ENCODE assay signal across 12 cellular contexts in genomic region chr1:205590777-205591513, GRCh38. TPM values are rescaled to one million over a fixed set of nuclear protein-coding genes. Genes with fewer than 3 reads are reported as not detected.
DNase-seq lines count a peak whose midpoint lies in the region; ATAC-seq, FAIRE-seq and TF ChIP-seq lines count a peak whose summit lies in the region.
"Had no signal": no experiment of that assay in that cellular context is flagged by ENCODE, and none has a peak within 500 bp of the region (broad histone marks: within the 10 kb centered on the region; RNA-seq: fewer than 3 reads in every experiment).

No MANE protein-coding gene starts in this region.

- no peak overlapping the region for H3K4me3 ChIP-seq in K562
- no peak overlapping the region for H3K4me3 ChIP-seq in sigmoid colon
- H3K4me3 ChIP-seq: lung had no signal

- H3K79me2 ChIP-seq in K562 (ENCODE audit: control insufficient read depth, insufficient read depth, low read length): no peaks in the 10 kb centered on the region

- peaks cover 0 to 3% of the 10 kb centered on the region in 2 experiments; a peak in 1 of 5 replicates for H3K27me3 ChIP-seq in K562 (ENCODE audit: control insufficient read depth in 2 of 2, insufficient read depth in 2 of 2, low read length in 2 of 2)
- H3K27me3 ChIP-seq in sigmoid colon: no peaks in the 10 kb centered on the region
- H3K27me3 ChIP-seq: esophagus muscularis mucosa had no signal

- H3K36me3 Mint-ChIP-seq in activated T-cell treated with anti-CD3 and anti-CD28 coated beads, Interleukin-2, amount 50 U/mL, for 4 hours (ENCODE audit: insufficient read depth): peaks cover 5% of the 10 kb centered on the region

- H3K9me3 Mint-ChIP-seq in activated T-cell treated with anti-CD3 and anti-CD28 coated beads, Interleukin-2, amount 50 U/mL, for 4 hours: no peaks in the 10 kb centered on the region
- H3K9me3 Mint-ChIP-seq: activated T-helper 1 cell treated with anti-CD3 and anti-CD28 coated beads, Interleukin-12 subunit alpha, Interleukin-12 subunit beta, Interleukin-2, Interleukin-4 antibody, amounts not matched to agents 30 ng/mL and 10 ng/mL and 1 ng/mL, durations not matched to agents 14 hours and 24 hours and 36 hours; neural crest cell had no signal

- ATAC-seq in activated T-cell treated with anti-CD3 and anti-CD28 coated beads, Interleukin-2, amount 50 U/mL, for 4 hours: no peak
- ATAC-seq in K562 (no peak), HG02571 (IDR thresholded peaks at IDR 0.05; ENCODE audit: unreplicated experiment) (no peak)

- no peak for TF ChIP-seq RAD21 in K562 (CRISPR knock-in tag; conservative IDR thresholded peaks at IDR 0.05 in 1 of 2, IDR thresholded peaks at IDR 0.05 in 1 of 2)

- peak; percentile 12 to 14 for DNase-seq in activated T-cell treated with anti-CD3 and anti-CD28 coated beads, Interleukin-2, amount 50 U/mL, for 48 hours
- DNase-seq in activated T-cell treated with anti-CD3 and anti-CD28 coated beads, Interleukin-2, amount 50 U/mL, for 4 hours: no peak
- DNase-seq in GM10248 (ENCODE audit: extremely low spot score) (peak; percentile 2), K562 (ENCODE audit: extremely low read depth in 1 of 4, low spot score in 3 of 4) (no peak), sigmoid colon (peak; percentile 46), NCI-H2171 treated with DMSO at 0.1 percent for 48 hours (lab: John Stamatoyannopoulos, UW) (no peak), SW 1271 (lab: John Stamatoyannopoulos, UW) (no peak)

- no peak overlapping the region for H3K4me3 Mint-ChIP-seq in activated T-cell treated with anti-CD3 and anti-CD28 coated beads, Interleukin-2, amount 50 U/mL, for 4 hours
- H3K4me3 Mint-ChIP-seq: neural crest cell had no signal

- POLR2A ChIA-PET in GM10248 (lab: Yijun Ruan, JAX): interaction anchor here (0.6 to 0.9 kb wide), 3 partner anchors 36 to 55 kb away, joined by 3 to 5 read pairs (median 3); no protein-coding TSS in a partner anchor
- POLR2A ChIA-PET in K562 (lab: Yijun Ruan, JAX): interaction anchor here (0.8 to 2.9 kb wide), 9 partner anchors 10 to 158 kb away, joined by 3 to 27 read pairs (median 5); partner anchors contain the start of gene ELK4

- CTCF ChIA-PET in GM10248 (lab: Yijun Ruan, JAX) (interaction anchor here (0.7 to 15.9 kb wide), 46 partner anchors 10 to 389 kb away, joined by 3 to 509 read pairs (median 7); partner anchors contain the start of genes ELK4 and RAB29), K562 (lab: Yijun Ruan, JAX; ENCODE audit: low intra/inter-chr PET ratio) (interaction anchor here (1.2 to 8.2 kb wide), 5 partner anchors 41 to 120 kb away, joined by 3 to 166 read pairs (median 8); partner anchors contain the start of gene ELK4)

- H3K27me3 Mint-ChIP-seq in activated T-cell treated with anti-CD3 and anti-CD28 coated beads, Interleukin-2, amount 50 U/mL, for 4 hours (ENCODE audit: low read depth): no peaks in the 10 kb centered on the region

- no peaks in the 10 kb centered on the region for H3K9me3 ChIP-seq in K562 (replicated peaks; ENCODE audit: control insufficient read depth, insufficient read depth, low read depth, low read length)
- H3K9me3 ChIP-seq in sigmoid colon: no peaks in the 10 kb centered on the region
- H3K9me3 ChIP-seq: esophagus muscularis mucosa had no signal

- H3K9ac ChIP-seq in K562 (ENCODE audit: insufficient read depth in 1 of 2, low read depth in 2 of 2, low read length in 2 of 2): no peak overlapping the region

- 20% methylated on average over 9 of the region's 9 CpGs for WGBS in K562 (ENCODE audit: insufficient coverage, low coverage, missing lambda C conversion rate)
- 56 to 67% methylated on average over 9 of the region's 9 CpGs for WGBS in sigmoid colon, 2 donors

- peak; percentile 32 for FAIRE-seq in K562 (lab: Jason Lieb, UNC)

- peaks cover 3 to 6% of the 10 kb centered on the region in 2 experiments; a peak in 4 of 5 replicates for H3K4me1 ChIP-seq in K562 (replicated peaks in 1 of 2; ENCODE audit: control insufficient read depth in 2 of 2, insufficient read depth in 2 of 2, low read length in 2 of 2)
- peaks cover 0 to 11% (median 3%) of the 10 kb centered on the region in 4 donors for H3K4me1 ChIP-seq in sigmoid colon

- no TSS peak for BruUV-seq in K562 (replicated peaks; lab: Mats Ljungman, UMichigan)

- H3K27ac ChIP-seq in K562 (ENCODE audit: extremely low read depth, low read depth, low read length): no peak overlapping the region
- H3K27ac ChIP-seq in sigmoid colon: no peak overlapping the region

- H3K36me3 ChIP-seq in K562 (ENCODE audit: control insufficient read depth, insufficient read depth, low read length) (no peaks in the 10 kb centered on the region), sigmoid colon (no peaks in the 10 kb centered on the region)
- H3K36me3 ChIP-seq: esophagus muscularis mucosa had no signal

- no peaks in the 10 kb centered on the region for H4K20me1 ChIP-seq in K562 (replicated peaks; ENCODE audit: control insufficient read depth, insufficient read depth, low read length)

- no peak for TF ChIP-seq EP300 in K562 (IDR thresholded peaks at IDR 0.05; ENCODE audit: low read length)
- no peak for TF ChIP-seq EP300 in sigmoid colon (IDR thresholded peaks at IDR 0.05)

- no peaks in the 10 kb centered on the region for H3K9me1 ChIP-seq in K562 (ENCODE audit: control insufficient read depth, insufficient read depth, low read length)

- peaks cover 40% of the 10 kb centered on the region for H3K4me1 Mint-ChIP-seq in activated T-cell treated with anti-CD3 and anti-CD28 coated beads, Interleukin-2, amount 50 U/mL, for 4 hours (ENCODE audit: low read depth)

- in situ Hi-C loops in K562 (cut with MboI): loop anchor here (5.0 kb wide), 1 partner anchor 121 kb away; no protein-coding TSS in a partner anchor

- no peak overlapping the region for H3K4me2 ChIP-seq in K562 (ENCODE audit: insufficient read depth, low read length)

- TF ChIP-seq POLR2A in K562 (conservative IDR thresholded peaks at IDR 0.05): no peak
- TF ChIP-seq POLR2A in sigmoid colon (IDR thresholded peaks at IDR 0.05): no peak

- intact Hi-C loops in K562 (cut with micrococcal nuclease) (loop anchor here (1.0 to 10.0 kb wide), 3 partner anchors 66 to 386 kb away; no protein-coding TSS in a partner anchor), sigmoid colon (cut with DNase I) (loop anchor here (1.0 to 5.0 kb wide), 3 partner anchors 41 to 116 kb away; partner anchors contain the start of gene ELK4)

- peak overlapping the region; percentile 37 for H2AFZ ChIP-seq in K562 (ENCODE audit: low read depth, low read length)

- no peak for TF ChIP-seq CTCF in GM10248 (IDR thresholded peaks at IDR 0.05; ENCODE audit: control extremely low read depth, extremely low read depth, low read depth, missing control alignments)
- TF ChIP-seq CTCF in K562 (IDR thresholded peaks at IDR 0.05 in 2 of 3, conservative IDR thresholded peaks at IDR 0.05 in 1 of 3; ENCODE audit: insufficient read depth in 2 of 3, low read depth in 1 of 3, low read length in 3 of 3): no peak
- TF ChIP-seq CTCF in sigmoid colon (IDR thresholded peaks at IDR 0.05): no peak

TF ChIP-seq in K562, 482 proteins besides CTCF, POLR2A, EP300 and RAD21:
- peak; percentile 81 for TF ChIP-seq ELF1 (tag; IDR thresholded peaks at IDR 0.05)
- TF ChIP-seq JUNB (CRISPR knock-in tag; conservative IDR thresholded peaks at IDR 0.05): no peak

RNA-seq across cellular contexts. Expression of gene ELK4, which starts 40.9 kb away (rescaled TPM):
- 100 to 1,000 TPM in 2 of 3 donors, 10 to 100 TPM in 1; 90.7 to 103 (median 101) TPM for total RNA-seq in activated T-cell treated with anti-CD3 and anti-CD28 coated beads, Interleukin-2, amount 50 U/mL, for 4 hours
- 16.6 and 43.3 TPM in 2 replicates for total RNA-seq in K562 (2011; cell fraction: chromatin; rRNA removed; ENCODE audit: low replicate concordance)
- 7.7 and 10.5 TPM in 2 replicates for total RNA-seq in K562 (2011; cell fraction: nucleolus; rRNA removed)
- total RNA-seq in K562 (2011; cell fraction: nucleoplasm; rRNA removed): 22.9 and 45.5 TPM in 2 replicates
- total RNA-seq in K562 (2014; rRNA removed) (4.2 and 7.4 TPM in 2 replicates), K562 (2014; rRNA removed; fragmentation: Illumina TruSeq; extraction: Trizol) (15.3 and 18.5 TPM in 2 replicates), K562 (2015; rRNA removed; fragmentation: Illumina TruSeq; extraction: Trizol) (12.4 and 13.8 TPM in 2 replicates), K562 (2021) (21.7 and 22.2 TPM in 2 replicates), sigmoid colon (10 to 100 TPM; 18.6 to 21.0 (median 20.1) TPM)
- polyA plus RNA-seq in K562 (2011; rRNA removed) (9.2 and 12.9 TPM in 2 replicates), K562 (2014; fragmentation: Illumina TruSeq; extraction: Trizol) (8.9 and 12.9 TPM in 2 replicates), K562 (2014; fragmentation: Nextera tagmentation; extraction: Ambion mirVana) (1 to 10 TPM; 2.0 to 3.1 TPM), K562 (2014; rRNA removed) (7.0 and 7.3 TPM in 2 replicates), sigmoid colon (10 to 100 TPM in 1 of 3 donors, 1 to 10 TPM in 2; 2.4 to 10.3 (median 3.9) TPM)
- 2.3 and 6.5 TPM in 2 replicates for polyA plus RNA-seq in K562 (2011; cell fraction: cytosol; rRNA removed)
- 15.1 and 25.1 TPM in 2 replicates for polyA plus RNA-seq in K562 (2011; cell fraction: nucleus; rRNA removed)
- 5.2 and 7.9 TPM in 2 replicates for polyA plus RNA-seq in K562 (2012)
- 9.9 and 16.0 TPM in 2 replicates for polyA minus RNA-seq in K562 (2011; rRNA and poly(A)+ RNA removed)
- polyA minus RNA-seq in K562 (2011; cell fraction: cytosol; rRNA and poly(A)+ RNA removed): 5.3 and 11.2 TPM in 2 replicates
- polyA minus RNA-seq in K562 (2011; cell fraction: nucleus; rRNA and poly(A)+ RNA removed): 7.0 and 15.4 TPM in 2 replicates

Comparison
In these comparisons a context has a peak if more than half of its experiments do, and no peak if none do; other contexts are left out.
1. DNase-seq: peak in activated T-cell treated with anti-CD3 and anti-CD28 coated beads, Interleukin-2, amount 50 U/mL, for 48 hours (2 of 2), GM10248 (single experiment) and sigmoid colon (single experiment); none in activated T-cell treated with anti-CD3 and anti-CD28 coated beads, Interleukin-2, amount 50 U/mL, for 4 hours (single experiment), K562 (0 of 4), NCI-H2171 treated with DMSO at 0.1 percent for 48 hours (single experiment) and SW 1271 (0 of 2).